In genomic region chr16:2981177-2981898, GRCh38 we compare ENCODE assay signal across 9 cellular contexts. TPM values are rescaled to one million over a fixed set of nuclear protein-coding genes. Genes with fewer than 3 reads are reported as not detected.
DNase-seq lines count a peak whose midpoint lies in the region; ATAC-seq and TF ChIP-seq lines count a peak whose summit lies in the region.
"Had no signal": no experiment of that assay in that cellular context is flagged by ENCODE, and none has a peak within 500 bp of the region (broad histone marks: within the 10 kb centered on the region; RNA-seq: fewer than 3 reads in every experiment).

No MANE protein-coding gene starts in this region.

- peaks cover 0 to 1% of the 10 kb centered on the region in 2 donors for H3K36me3 Mint-ChIP-seq in CD4-positive, alpha-beta memory T cell
- no peaks in the 10 kb centered on the region for H3K36me3 Mint-ChIP-seq in natural killer cell treated with Interleukin-12 subunit alpha and Interleukin-12 subunit beta and Interleukin-15 and Interleukin-18, amount 100 ng/mL, for 72 hours

- intact Hi-C loops in CD4-positive, alpha-beta memory T cell (cut with micrococcal nuclease): no loop called here
- intact Hi-C loops in mammary epithelial cell (cut with micrococcal nuclease): loop anchor here (5.0 kb wide), 1 partner anchor 304 kb away; no protein-coding TSS in a partner anchor

- H3K4me1 ChIP-seq in CD4-positive, alpha-beta memory T cell (ENCODE audit: insufficient read depth, low read length): peaks cover 16% of the 10 kb centered on the region
- H3K4me1 ChIP-seq in mammary epithelial cell (ENCODE audit: insufficient read depth, low read length): peaks cover 27% of the 10 kb centered on the region

- H3K9me3 ChIP-seq in CD4-positive, alpha-beta memory T cell (ENCODE audit: control insufficient read depth in 1 of 2, low read length in 2 of 2): no peaks in the 10 kb centered on the region
- H3K9me3 ChIP-seq in mammary epithelial cell (replicated peaks; ENCODE audit: insufficient read depth, low read length): no peaks in the 10 kb centered on the region

- in situ Hi-C loops in mammary epithelial cell (cut with MboI; ENCODE audit: low sequenced_read_pairs in 2 of 2): no loop called here

- ATAC-seq in natural killer cell treated with Interleukin-12 subunit alpha and Interleukin-12 subunit beta and Interleukin-15 and Interleukin-18, amount 100 ng/mL, for 72 hours: no peak
- no peak for ATAC-seq in HG02884 (IDR thresholded peaks at IDR 0.05; ENCODE audit: unreplicated experiment)
- no peak for ATAC-seq in HG03342 (IDR thresholded peaks at IDR 0.05; ENCODE audit: unreplicated experiment)

- no peak overlapping the region for H3K27ac ChIP-seq in CD4-positive, alpha-beta memory T cell (ENCODE audit: low read depth, low read length)
- H3K27ac ChIP-seq in mammary epithelial cell (ENCODE audit: insufficient read depth, low read depth, low read length): no peak overlapping the region

- H3K27me3 Mint-ChIP-seq in CD4-positive, alpha-beta memory T cell: peaks cover 2% of the 10 kb centered on the region in 2 donors
- H3K27me3 Mint-ChIP-seq in natural killer cell treated with Interleukin-12 subunit alpha and Interleukin-12 subunit beta and Interleukin-15 and Interleukin-18, amount 100 ng/mL, for 72 hours: no peaks in the 10 kb centered on the region

- no TSS peak for BruUV-seq in mammary epithelial cell (replicated peaks; lab: Mats Ljungman, UMichigan)

- peak overlapping the region; percentile 99 for H3K4me2 ChIP-seq in mammary epithelial cell (ENCODE audit: insufficient read depth, low read depth, low read length)

- 74% methylated on average over 21 of the region's 33 CpGs for WGBS in mammary epithelial cell (ENCODE audit: low coverage, missing lambda C conversion rate)

- DNase-seq in CD4-positive, alpha-beta memory T cell: no peak
- DNase-seq in LNCaP clone FGC (ENCODE audit: low read depth) (no peak), mammary epithelial cell (no peak)
- DNase-seq in natural killer cell treated with Interleukin-12 subunit alpha and Interleukin-12 subunit beta and Interleukin-15 and Interleukin-18, amount 100 ng/mL, for 72 hours (ENCODE audit: low spot score): no peak
- DNase-seq in effector CD8-positive, alpha-beta T cell (lab: John Stamatoyannopoulos, UW): no peak
- no peak for DNase-seq in stimulated activated CD4-positive, alpha-beta T cell treated with anti-CD3 and anti-CD28 coated beads, Interleukin-2, amount 100 ng/mL, for 48 hours
- DNase-seq: NCI-H2107 had no signal

- POLR2A ChIA-PET in CD4-positive, alpha-beta memory T cell (lab: Charles Lee; ENCODE audit: partially characterized antibody): interaction anchor here (0.6 to 5.4 kb wide), 7 partner anchors 14 to 148 kb away, joined by 3 to 49 read pairs (median 5); partner anchors contain the start of genes FLYWCH1, FLYWCH2, KREMEN2 and PAQR4

- H3K4me3 ChIP-seq in CD4-positive, alpha-beta memory T cell (ENCODE audit: low read length in 2 of 2): peak overlapping the region in 1 of 2 donors; percentile 73
- H3K4me3 ChIP-seq in LNCaP clone FGC (ENCODE audit: low read depth, low read length) (peak overlapping the region; percentile 63), mammary epithelial cell (replicated peaks in 1 of 3; ENCODE audit: insufficient read depth in 1 of 3, low read depth in 2 of 3, low read length in 3 of 3) (no peak overlapping the region)

- no peak overlapping the region for H2AFZ ChIP-seq in mammary epithelial cell (ENCODE audit: low read depth, low read length)

- dilution Hi-C loops in mammary epithelial cell (cut with HindIII; ENCODE audit: low sequenced_read_pairs): no loop called here

- H4K20me1 ChIP-seq in mammary epithelial cell (ENCODE audit: insufficient read depth, low read length): no peaks in the 10 kb centered on the region

- TF ChIP-seq CTCF in LNCaP clone FGC (IDR thresholded peaks at IDR 0.05; ENCODE audit: control insufficient read depth, extremely low read depth, insufficient read depth): no peak
- TF ChIP-seq CTCF in mammary epithelial cell (conservative IDR thresholded peaks at IDR 0.05 in 1 of 2, IDR thresholded peaks at IDR 0.05 in 1 of 2; ENCODE audit: extremely low read depth in 1 of 2, insufficient read depth in 1 of 2, low read depth in 1 of 2, low read length in 2 of 2): no peak

- H3K9me3 Mint-ChIP-seq in CD4-positive, alpha-beta memory T cell: no peaks in the 10 kb centered on the region
- no peaks in the 10 kb centered on the region for H3K9me3 Mint-ChIP-seq in natural killer cell treated with Interleukin-12 subunit alpha and Interleukin-12 subunit beta and Interleukin-15 and Interleukin-18, amount 100 ng/mL, for 72 hours

- H3K27me3 ChIP-seq in CD4-positive, alpha-beta memory T cell (ENCODE audit: insufficient read depth, low read length): no peaks in the 10 kb centered on the region
- H3K27me3 ChIP-seq in mammary epithelial cell (ENCODE audit: insufficient read depth, low read length): no peaks in the 10 kb centered on the region

- H3K9ac ChIP-seq in mammary epithelial cell (ENCODE audit: insufficient read depth, low read length): no peak overlapping the region

- CTCF ChIA-PET in CD4-positive, alpha-beta memory T cell (lab: Charles Lee; ENCODE audit: partially characterized antibody): interaction anchor here (0.8 to 1.2 kb wide), 4 partner anchors 9 to 96 kb away, joined by 3 to 4 read pairs (median 3); no protein-coding TSS in a partner anchor
- CTCF ChIA-PET in mammary epithelial cell (lab: Charles Lee; ENCODE audit: low non-redundant PET): interaction anchor here (0.7 kb wide), 1 partner anchor 139 kb away, joined by 4 read pairs; no protein-coding TSS in a partner anchor

- H3K4me3 Mint-ChIP-seq in CD4-positive, alpha-beta memory T cell: peak overlapping the region; percentile 79 to 87 (median 84)
- peak overlapping the region; percentile 69 for H3K4me3 Mint-ChIP-seq in natural killer cell treated with Interleukin-12 subunit alpha and Interleukin-12 subunit beta and Interleukin-15 and Interleukin-18, amount 100 ng/mL, for 72 hours

- peaks cover 35% of the 10 kb centered on the region for H3K79me2 ChIP-seq in mammary epithelial cell (ENCODE audit: insufficient read depth, low read length)

- H3K36me3 ChIP-seq in CD4-positive, alpha-beta memory T cell (ENCODE audit: insufficient read depth, low read length): no peaks in the 10 kb centered on the region
- H3K36me3 ChIP-seq in mammary epithelial cell (ENCODE audit: insufficient read depth, low read length): no peaks in the 10 kb centered on the region

- peaks cover 0 to 14% (median 6%) of the 10 kb centered on the region in 4 donors for H3K4me1 Mint-ChIP-seq in CD4-positive, alpha-beta memory T cell
- peaks cover 10 to 19% of the 10 kb centered on the region in 2 donors for H3K4me1 Mint-ChIP-seq in natural killer cell treated with Interleukin-12 subunit alpha and Interleukin-12 subunit beta and Interleukin-15 and Interleukin-18, amount 100 ng/mL, for 72 hours (ENCODE audit: low read depth in 2 of 2)

- peak overlapping the region in 5 of 7 donors; percentile 55 to 89 (median 68) for H3K27ac Mint-ChIP-seq in CD4-positive, alpha-beta memory T cell
- H3K27ac Mint-ChIP-seq in natural killer cell treated with Interleukin-12 subunit alpha and Interleukin-12 subunit beta and Interleukin-15 and Interleukin-18, amount 100 ng/mL, for 72 hours: peak overlapping the region; percentile 77 to 80

RNA-seq across cellular contexts. Expression of gene PKMYT1, which starts 1.1 kb away (rescaled TPM):
- under 1 TPM in 1 of 2 experiments, not detected in 1; 0.79 TPM for total RNA-seq in CD4-positive, alpha-beta memory T cell
- not detected for polyA plus RNA-seq in CD4-positive, alpha-beta memory T cell
- 10 to 100 TPM in 1 of 2 donors, 1 to 10 TPM in 1; 4.2 to 67.2 TPM for total RNA-seq in mammary epithelial cell
- polyA plus RNA-seq in mammary epithelial cell: 44.5 TPM
- polyA minus RNA-seq in mammary epithelial cell: 37.9 TPM
- 100 to 1,000 TPM in 1 of 2 donors, 10 to 100 TPM in 1; 76.4 to 251 TPM for total RNA-seq in natural killer cell treated with Interleukin-12 subunit alpha and Interleukin-12 subunit beta and Interleukin-15 and Interleukin-18, amount 100 ng/mL, for 72 hours

RNA-seq across cellular contexts. Expression of gene PAQR4, which starts 12.2 kb away (rescaled TPM):
- 1 to 10 TPM; 1.5 to 1.7 TPM for total RNA-seq in CD4-positive, alpha-beta memory T cell
- polyA plus RNA-seq in CD4-positive, alpha-beta memory T cell: under 1 TPM; 0.77 to 0.81 TPM
- total RNA-seq in mammary epithelial cell: 10 to 100 TPM in 1 of 2 donors, 1 to 10 TPM in 1; 6.8 to 21.6 TPM
- polyA plus RNA-seq in mammary epithelial cell: 24.1 TPM
- 15.3 TPM for polyA minus RNA-seq in mammary epithelial cell
- 10 to 100 TPM; 19.7 to 39.1 TPM for total RNA-seq in natural killer cell treated with Interleukin-12 subunit alpha and Interleukin-12 subunit beta and Interleukin-15 and Interleukin-18, amount 100 ng/mL, for 72 hours

RNA-seq across cellular contexts. Expression of gene KREMEN2, which starts 17.3 kb away (rescaled TPM):
- not detected for total RNA-seq in CD4-positive, alpha-beta memory T cell
- polyA plus RNA-seq in CD4-positive, alpha-beta memory T cell: not detected
- under 1 TPM; 0.33 to 0.96 TPM for total RNA-seq in mammary epithelial cell
- polyA plus RNA-seq in mammary epithelial cell: 0.99 TPM
- not detected for polyA minus RNA-seq in mammary epithelial cell
- total RNA-seq in natural killer cell treated with Interleukin-12 subunit alpha and Interleukin-12 subunit beta and Interleukin-15 and Interleukin-18, amount 100 ng/mL, for 72 hours: not detected

RNA-seq across cellular contexts. Expression of gene CLDN9, which starts 31.4 kb away (rescaled TPM):
- not detected for total RNA-seq in CD4-positive, alpha-beta memory T cell
- not detected for polyA plus RNA-seq in CD4-positive, alpha-beta memory T cell
- not detected for total RNA-seq in mammary epithelial cell
- not detected for polyA plus RNA-seq in mammary epithelial cell
- not detected for polyA minus RNA-seq in mammary epithelial cell
- total RNA-seq in natural killer cell treated with Interleukin-12 subunit alpha and Interleukin-12 subunit beta and Interleukin-15 and Interleukin-18, amount 100 ng/mL, for 72 hours: under 1 TPM in 1 of 2 donors, not detected in 1; 0.47 TPM

RNA-seq across cellular contexts. Expression of gene CLDN6, which starts 36.6 kb away (rescaled TPM):
- total RNA-seq in CD4-positive, alpha-beta memory T cell: not detected
- not detected for polyA plus RNA-seq in CD4-positive, alpha-beta memory T cell
- total RNA-seq in mammary epithelial cell: not detected
- 0.08 TPM for polyA plus RNA-seq in mammary epithelial cell
- polyA minus RNA-seq in mammary epithelial cell: not detected
- not detected for total RNA-seq in natural killer cell treated with Interleukin-12 subunit alpha and Interleukin-12 subunit beta and Interleukin-15 and Interleukin-18, amount 100 ng/mL, for 72 hours
